In the genomic region with DNA sequence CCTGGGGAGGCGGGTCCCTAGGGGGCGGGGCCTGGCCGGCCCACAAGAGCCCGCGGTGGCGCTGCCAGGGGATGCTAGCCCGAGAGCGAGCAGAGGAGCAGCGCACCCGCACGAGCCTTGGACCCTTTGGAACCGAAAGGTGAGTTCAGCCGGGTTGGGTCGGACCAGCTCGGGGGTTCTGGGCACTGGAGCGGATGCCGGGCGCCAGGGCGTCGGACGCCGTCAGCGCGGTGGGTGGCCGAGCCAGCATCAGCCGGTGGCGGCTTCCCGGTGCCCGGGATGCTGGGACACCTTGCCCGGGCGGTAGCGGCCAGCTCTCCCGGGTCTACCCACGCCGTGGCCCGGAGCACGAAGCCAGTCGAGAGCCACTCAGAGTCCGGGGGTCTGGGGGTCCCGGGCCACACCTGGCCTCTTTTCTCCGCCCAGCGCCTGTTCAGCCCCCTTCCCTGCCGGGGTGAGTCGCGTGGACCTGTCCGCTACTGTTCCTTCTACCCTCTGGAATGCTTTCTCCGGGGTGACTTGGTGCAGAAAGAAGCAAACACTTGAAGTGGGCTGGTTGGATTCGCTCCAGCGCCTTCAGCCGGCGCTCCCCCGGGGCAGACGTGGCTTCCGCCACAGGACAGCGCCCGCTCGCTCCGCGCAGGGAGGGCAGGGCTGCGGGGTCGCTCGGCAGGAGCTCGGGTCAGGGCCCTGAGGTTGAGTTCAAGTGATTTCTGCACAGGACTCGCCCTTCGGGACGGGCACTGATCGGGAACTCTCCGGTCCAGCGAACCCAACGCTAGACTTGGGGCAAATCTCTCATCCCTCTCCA, we compare ENCODE assay signal across 8 cellular contexts. TPM values are rescaled to one million over a fixed set of nuclear protein-coding genes. Genes with fewer than 3 reads are reported as not detected.
DNase-seq lines count a peak whose midpoint lies in the region; ATAC-seq, FAIRE-seq and TF ChIP-seq lines count a peak whose summit lies in the region.

SCNN1G (plus strand) TSS at position 71 of the 811 bp plus-strand sequence. CDS start 3,527 bp downstream, outside the sequence.

- peak within 1 kb of the TSS; percentile 78 for H2AFZ ChIP-seq in IMR-90 (replicated peaks; ENCODE audit: low read length, poor library complexity)
- H2AFZ ChIP-seq in Karpas-422 (ENCODE audit: low read length): no peak within 1 kb of the TSS

- H3K27ac Mint-ChIP-seq in activated naive CD8-positive, alpha-beta T cell: no peak within 1 kb of the TSS
- no peak within 1 kb of the TSS for H3K27ac Mint-ChIP-seq in activated naive CD8-positive, alpha-beta T cell treated with anti-CD3 and anti-CD28 coated beads for 36 hours
- H3K27ac Mint-ChIP-seq in memory B cell: no peak within 1 kb of the TSS

- H3K27ac ChIP-seq in IMR-90 (ENCODE audit: insufficient read depth, low read length) (no peak within 1 kb of the TSS), vagina (peak within 1 kb of the TSS; percentile 45), Karpas-422 (ENCODE audit: low read length) (no peak within 1 kb of the TSS)

- no peak within 1 kb of the TSS for H3K14ac ChIP-seq in IMR-90 (replicated peaks; ENCODE audit: low read depth, low read length)

- DNase-seq in activated naive CD8-positive, alpha-beta T cell treated with anti-CD3 and anti-CD28 coated beads for 36 hours: no peak
- DNase-seq in IMR-90 (no peak), bronchial epithelial cell (ENCODE audit: low read depth) (no peak), memory B cell (ENCODE audit: low spot score in 2 of 2) (peak; percentile 9 to 35), vagina (ENCODE audit: extremely low spot score in 2 of 2) (no peak), Karpas-422 (no peak)
- no peak for DNase-seq in central memory CD4-positive, alpha-beta T cell

- no peaks in the 10 kb centered on the region for H3K79me1 ChIP-seq in IMR-90 (ENCODE audit: low read depth in 1 of 2, low read length in 2 of 2)

- H3K23ac ChIP-seq in IMR-90 (ENCODE audit: low read depth, low read length): no peak within 1 kb of the TSS

- H3K9me3 ChIP-seq in IMR-90 (ENCODE audit: control insufficient read depth, insufficient read depth, low read length): no peaks in the 10 kb centered on the region
- no peaks in the 10 kb centered on the region for H3K9me3 ChIP-seq in vagina
- H3K9me3 ChIP-seq in Karpas-422 (ENCODE audit: low read length): no peaks in the 10 kb centered on the region

- H3K4me2 ChIP-seq in IMR-90 (ENCODE audit: low read depth, low read length) (peak within 1 kb of the TSS; percentile 26; the same call in 1 of the 2 replicates), Karpas-422 (ENCODE audit: low read depth, low read length, poor library complexity, severe bottlenecking) (no peak within 1 kb of the TSS)

- H3K27me3 ChIP-seq in IMR-90 (ENCODE audit: control insufficient read depth, insufficient read depth, low read length) (peaks cover 40% of the 10 kb centered on the region), bronchial epithelial cell (ENCODE audit: control insufficient read depth, insufficient read depth, low read length) (peaks cover 28% of the 10 kb centered on the region), vagina (peaks cover 8% of the 10 kb centered on the region), Karpas-422 (ENCODE audit: low read length) (no peaks in the 10 kb centered on the region)

- H3K9me2 ChIP-seq in Karpas-422 (replicated peaks; ENCODE audit: insufficient read depth, low read length): no peaks in the 10 kb centered on the region

- H4K20me1 ChIP-seq in IMR-90 (ENCODE audit: insufficient read depth, low read length) (no peaks in the 10 kb centered on the region), Karpas-422 (ENCODE audit: insufficient read depth, low read depth, low read length) (no peaks in the 10 kb centered on the region)

- H4K8ac ChIP-seq in IMR-90 (ENCODE audit: low read depth in 2 of 2, low read length in 2 of 2): no peak within 1 kb of the TSS

- H3K36me3 Mint-ChIP-seq in activated naive CD8-positive, alpha-beta T cell: no peaks in the 10 kb centered on the region
- H3K36me3 Mint-ChIP-seq in activated naive CD8-positive, alpha-beta T cell treated with anti-CD3 and anti-CD28 coated beads for 36 hours: no peaks in the 10 kb centered on the region
- H3K36me3 Mint-ChIP-seq in memory B cell: no peaks in the 10 kb centered on the region

- intact Hi-C loops in IMR-90 (cut with micrococcal nuclease) (loop anchor here (1.0 kb wide), 1 partner anchor 251 kb away; no protein-coding TSS in a partner anchor), vagina (cut with DNase I) (loop anchor here (5.0 kb wide), 1 partner anchor 254 kb away; no protein-coding TSS in a partner anchor)

- peak; percentile 18; the same call in 1 of the 2 replicates for ATAC-seq in IMR-90 (ENCODE audit: low read depth)
- ATAC-seq in memory B cell (ENCODE audit: low read depth): peak; percentile 20

- TF ChIP-seq RAD21 in IMR-90 (IDR thresholded peaks at IDR 0.05; ENCODE audit: low read length): no peak

- no peak for FAIRE-seq in bronchial epithelial cell (lab: Jason Lieb, UNC)

- H2AK9ac ChIP-seq in IMR-90 (replicated peaks; ENCODE audit: low read depth, low read length, poor library complexity): peak within 1 kb of the TSS; percentile 70

- no peak within 1 kb of the TSS for H3K18ac ChIP-seq in IMR-90 (ENCODE audit: low read depth, low read length)

- H4K5ac ChIP-seq in IMR-90 (ENCODE audit: low read depth, low read length): no peak within 1 kb of the TSS

- no peaks in the 10 kb centered on the region for H3K9me3 Mint-ChIP-seq in activated naive CD8-positive, alpha-beta T cell (ENCODE audit: low read depth)
- no peaks in the 10 kb centered on the region for H3K9me3 Mint-ChIP-seq in activated naive CD8-positive, alpha-beta T cell treated with anti-CD3 and anti-CD28 coated beads for 36 hours
- no peaks in the 10 kb centered on the region for H3K9me3 Mint-ChIP-seq in memory B cell

- no peak within 1 kb of the TSS for H2BK15ac ChIP-seq in IMR-90 (ENCODE audit: low read depth, low read length)

- H3K4me3 ChIP-seq in IMR-90 (ENCODE audit: insufficient read depth, low read depth, low read length): no peak within 1 kb of the TSS
- H3K4me3 ChIP-seq in bronchial epithelial cell (ENCODE audit: low read depth, low read length): peak within 1 kb of the TSS; percentile 38
- H3K4me3 ChIP-seq in vagina: peak within 1 kb of the TSS; percentile 51 to 58
- no peak within 1 kb of the TSS for H3K4me3 ChIP-seq in Karpas-422 (ENCODE audit: low read length)

- CTCF ChIA-PET in IMR-90 (lab: Yijun Ruan, JAX): interaction anchor here (0.6 to 1.1 kb wide), 4 partner anchors 16 to 1948 kb away, joined by 3 to 5 read pairs (median 4); no protein-coding TSS in a partner anchor

- TF ChIP-seq CTCF in IMR-90 (conservative IDR thresholded peaks at IDR 0.05; ENCODE audit: low read depth, low read length): no peak
- TF ChIP-seq CTCF in bronchial epithelial cell (IDR thresholded peaks at IDR 0.05; ENCODE audit: insufficient read depth, low read length, severe bottlenecking): no peak
- TF ChIP-seq CTCF in vagina (IDR thresholded peaks at IDR 0.05): peak in 1 of 3 experiments; percentile 49

- TF ChIP-seq POLR2A in IMR-90 (IDR thresholded peaks at IDR 0.05; ENCODE audit: low read depth, low read length): no peak
- TF ChIP-seq POLR2A in vagina (IDR thresholded peaks at IDR 0.05): no peak

- H3K56ac ChIP-seq in IMR-90 (ENCODE audit: extremely low read depth, insufficient read depth, low read length): no peak within 1 kb of the TSS

- H3K9me1 ChIP-seq in IMR-90 (ENCODE audit: insufficient read depth, low read length): no peaks in the 10 kb centered on the region

- no peak within 1 kb of the TSS for H3K9ac ChIP-seq in IMR-90 (ENCODE audit: low read depth, low read length)
- no peak within 1 kb of the TSS for H3K9ac ChIP-seq in Karpas-422 (ENCODE audit: low read length)

- H2BK20ac ChIP-seq in IMR-90 (ENCODE audit: low read depth, low read length): no peak within 1 kb of the TSS

- no peak within 1 kb of the TSS for H2AK5ac ChIP-seq in IMR-90 (ENCODE audit: low read depth, low read length)

- no peak within 1 kb of the TSS for H2BK5ac ChIP-seq in IMR-90 (ENCODE audit: low read depth, low read length, poor library complexity, severe bottlenecking)

- BruUV-seq in IMR-90 (replicated peaks; lab: Mats Ljungman, UMichigan): no TSS peak

- dilution Hi-C loops in IMR-90 (cut with HindIII; ENCODE audit: low sequenced_read_pairs, unreplicated experiment): no loop called here

- H3K27me3 Mint-ChIP-seq in activated naive CD8-positive, alpha-beta T cell: peaks cover 42% of the 10 kb centered on the region
- peaks cover 75% of the 10 kb centered on the region for H3K27me3 Mint-ChIP-seq in activated naive CD8-positive, alpha-beta T cell treated with anti-CD3 and anti-CD28 coated beads for 36 hours
- H3K27me3 Mint-ChIP-seq in memory B cell: peaks cover 21% of the 10 kb centered on the region

- no peak within 1 kb of the TSS for H4K91ac ChIP-seq in IMR-90 (ENCODE audit: insufficient read depth, low read depth, low read length)

- H3K4me3 Mint-ChIP-seq in activated naive CD8-positive, alpha-beta T cell: peak within 1 kb of the TSS; percentile 57
- H3K4me3 Mint-ChIP-seq in activated naive CD8-positive, alpha-beta T cell treated with anti-CD3 and anti-CD28 coated beads for 36 hours: no peak within 1 kb of the TSS
- peak within 1 kb of the TSS; percentile 68 for H3K4me3 Mint-ChIP-seq in memory B cell

- no peaks in the 10 kb centered on the region for H3K79me2 ChIP-seq in Karpas-422 (ENCODE audit: low read length)

- WGBS in IMR-90 (ENCODE audit: extremely low coverage in 2 of 2, insufficient read length in 1 of 2), 2 experiments: 4% methylated on average over 42 of the region's 70 CpGs; no CpG with 5 or more reads in 1 of the 2 experiments

- no peak within 1 kb of the TSS for H2BK120ac ChIP-seq in IMR-90 (ENCODE audit: low read depth, low read length)

- no peak within 1 kb of the TSS for H3K4ac ChIP-seq in IMR-90 (ENCODE audit: low read depth, low read length)

- in situ Hi-C loops in IMR-90 (cut with MboI; ENCODE audit: low sequenced_read_pairs): loop anchor here (10.0 kb wide), 1 partner anchor 252 kb away; no protein-coding TSS in a partner anchor

- peaks cover 13% of the 10 kb centered on the region for H3K4me1 Mint-ChIP-seq in activated naive CD8-positive, alpha-beta T cell (ENCODE audit: low read depth)
- peaks cover 5% of the 10 kb centered on the region for H3K4me1 Mint-ChIP-seq in activated naive CD8-positive, alpha-beta T cell treated with anti-CD3 and anti-CD28 coated beads for 36 hours
- H3K4me1 Mint-ChIP-seq in memory B cell: peaks cover 10% of the 10 kb centered on the region

- no peaks in the 10 kb centered on the region for H3K36me3 ChIP-seq in IMR-90 (ENCODE audit: control insufficient read depth, insufficient read depth, low read length)
- no peaks in the 10 kb centered on the region for H3K36me3 ChIP-seq in bronchial epithelial cell (ENCODE audit: control insufficient read depth, insufficient read depth, low read length)
- no peaks in the 10 kb centered on the region for H3K36me3 ChIP-seq in vagina
- H3K36me3 ChIP-seq in Karpas-422 (ENCODE audit: insufficient read depth, low read length): no peaks in the 10 kb centered on the region

- POLR2A ChIA-PET in IMR-90 (lab: Charles Lee; ENCODE audit: unreplicated experiment): no interaction called here

- no peaks in the 10 kb centered on the region for H3K4me1 ChIP-seq in IMR-90 (ENCODE audit: control insufficient read depth, insufficient read depth, low read length)
- peaks cover 24% of the 10 kb centered on the region for H3K4me1 ChIP-seq in vagina
- H3K4me1 ChIP-seq in Karpas-422 (ENCODE audit: low read length): peaks cover 5% of the 10 kb centered on the region

RNA-seq across cellular contexts. Expression of gene SCNN1G, which starts in this region (rescaled TPM):
- not detected for total RNA-seq in activated naive CD8-positive, alpha-beta T cell treated with anti-CD3 and anti-CD28 coated beads for 36 hours
- total RNA-seq in IMR-90 (2012; rRNA removed) (not detected in 2 replicates), bronchial epithelial cell (0.38 TPM in 1 of 2 replicates, not detected in the other), vagina (26.5 TPM)
- not detected in 2 replicates for polyA plus RNA-seq in IMR-90 (2012; rRNA removed)
- polyA plus RNA-seq in IMR-90 (2012; cell fraction: cytosol; rRNA removed): not detected in 2 replicates
- not detected in 2 replicates for polyA plus RNA-seq in IMR-90 (2012; cell fraction: nucleus; rRNA removed; ENCODE audit: low replicate concordance)
- total RNA-seq in Karpas-422 (2014; rRNA removed; shearing (Covaris generic); ENCODE audit: low replicate concordance): not detected in 2 replicates

Comparison
In these comparisons a context has a peak if more than half of its experiments do, and no peak if none do; other contexts are left out.
1. RNA of gene SCNN1G (total RNA-seq): 26.5 TPM in vagina (single experiment); not detected in activated naive CD8-positive, alpha-beta T cell treated with anti-CD3 and anti-CD28 coated beads for 36 hours, not detected in IMR-90, 0.38 TPM in bronchial epithelial cell and not detected in Karpas-422; every median in the first group is over 10 times any median in the second.
2. Peak in ATAC-seq and H3K4me2 ChIP-seq in IMR-90; RNA of the gene not detected or under 1 TPM.
3. DNase-seq: peak in memory B cell (2 of 2); none in activated naive CD8-positive, alpha-beta T cell treated with anti-CD3 and anti-CD28 coated beads for 36 hours (single experiment), IMR-90 (single experiment), bronchial epithelial cell (single experiment), vagina (0 of 2), central memory CD4-positive, alpha-beta T cell (single experiment) and Karpas-422 (single experiment).
4. H3K4me3 ChIP-seq: peak in bronchial epithelial cell (single experiment) and vagina (2 of 2); none in IMR-90 (single experiment) and Karpas-422 (single experiment).